8 cellular contexts compared by ENCODE assay signal in genomic region chr6:89357390-89357789, GRCh38. TPM values are rescaled to one million over a fixed set of nuclear protein-coding genes. Genes with fewer than 3 reads are reported as not detected.
A peak's percentile ranks its signal among the peaks of the same experiment; 100 is the strongest.
DNase-seq lines count a peak whose midpoint lies in the region; ATAC-seq and TF ChIP-seq lines count a peak whose summit lies in the region.

No MANE protein-coding gene starts in this region.

- H3K9me2 ChIP-seq in SU-DHL-6 (replicated peaks; ENCODE audit: insufficient read depth, low read length) = no peaks in the 10 kb centered on the region

- H3K9ac ChIP-seq in SU-DHL-6 (ENCODE audit: low read length) (peak overlapping the region; percentile 97), skeletal muscle tissue (ENCODE audit: low read depth in 1 of 3, low read length in 3 of 3) (no peak overlapping the region), trophoblast cell (ENCODE audit: low read length) (no peak overlapping the region)

- TF ChIP-seq CTCF in SU-DHL-6 (IDR thresholded peaks at IDR 0.05; ENCODE audit: insufficient read depth, low read length, poor library complexity, severe bottlenecking) = no peak

- H3K4ac ChIP-seq in trophoblast cell (ENCODE audit: low read depth, low read length) = no peak overlapping the region

- H2BK12ac ChIP-seq in trophoblast cell (ENCODE audit: low read length) = no peak overlapping the region

- POLR2A ChIA-PET in activated CD4-positive, alpha-beta T cell treated with anti-CD3 and anti-CD28 coated beads for 36 hours (lab: Charles Lee) = interaction anchor here (1.0 kb wide), 1 partner anchor 17 kb away, joined by 3 read pairs; no protein-coding TSS in a partner anchor

- H4K20me1 ChIP-seq in SU-DHL-6 (ENCODE audit: low read depth, low read length) = no peaks in the 10 kb centered on the region

- no peak overlapping the region for H2AK5ac ChIP-seq in trophoblast cell (ENCODE audit: low read length)

- H3K36me3 Mint-ChIP-seq in activated CD4-positive, alpha-beta T cell treated with anti-CD3 and anti-CD28 coated beads for 36 hours (ENCODE audit: low read depth) = no peaks in the 10 kb centered on the region

- no peak overlapping the region for H4K91ac ChIP-seq in trophoblast cell (ENCODE audit: low read depth, low read length)

- H3K9me3 ChIP-seq in SU-DHL-6 (ENCODE audit: insufficient read depth, low read length) (no peaks in the 10 kb centered on the region), skeletal muscle tissue (ENCODE audit: control insufficient read depth in 3 of 3, low read length in 3 of 3) (no peaks in the 10 kb centered on the region), trophoblast cell (ENCODE audit: insufficient read depth, low read depth, low read length) (no peaks in the 10 kb centered on the region)

- H3K4me2 ChIP-seq in SU-DHL-6 (ENCODE audit: low read depth, low read length, poor library complexity, severe bottlenecking) (peak overlapping the region; percentile 100), trophoblast cell (ENCODE audit: low read length) (no peak overlapping the region)

- no CpG with 5 or more reads among the region's 3 CpGs for WGBS in trophoblast cell (ENCODE audit: extremely low coverage, insufficient coverage, insufficient read length)

- CTCF ChIA-PET in activated CD4-positive, alpha-beta T cell treated with anti-CD3 and anti-CD28 coated beads for 36 hours (lab: Charles Lee) = interaction anchor here (0.7 to 8.2 kb wide), 5 partner anchors 10 to 375 kb away, joined by 3 to 74 read pairs (median 3); no protein-coding TSS in a partner anchor

- no peak for ATAC-seq in activated CD4-positive, alpha-beta T cell treated with anti-CD3 and anti-CD28 coated beads for 36 hours
- ATAC-seq in HG02885 (IDR thresholded peaks at IDR 0.05; ENCODE audit: poor library complexity, unreplicated experiment) = peak; percentile 51

- H2AFZ ChIP-seq in SU-DHL-6 (ENCODE audit: low read depth, low read length, severe bottlenecking) (no peak overlapping the region), trophoblast cell (ENCODE audit: insufficient read depth, low read length, poor library complexity) (no peak overlapping the region)

- peaks cover 68% of the 10 kb centered on the region for H3K4me1 Mint-ChIP-seq in activated CD4-positive, alpha-beta T cell treated with anti-CD3 and anti-CD28 coated beads for 36 hours

- H3K79me2 ChIP-seq in SU-DHL-6 (ENCODE audit: insufficient read depth, low read length) (peaks cover 20% of the 10 kb centered on the region), trophoblast cell (ENCODE audit: control insufficient read depth, insufficient read depth, low read length, poor library complexity) (peaks cover 8% of the 10 kb centered on the region)

- no peak overlapping the region for H2BK120ac ChIP-seq in trophoblast cell (ENCODE audit: insufficient read depth, low read length, poor library complexity)

- H3K18ac ChIP-seq in trophoblast cell (ENCODE audit: low read length) = no peak overlapping the region

- no peaks in the 10 kb centered on the region for H3K27me3 ChIP-seq in SU-DHL-6 (ENCODE audit: low read length)
- H3K27me3 ChIP-seq in skeletal muscle tissue (ENCODE audit: control insufficient read depth in 3 of 3, insufficient read depth in 3 of 3, low read length in 3 of 3) = no peaks in the 10 kb centered on the region
- no peaks in the 10 kb centered on the region for H3K27me3 ChIP-seq in trophoblast cell (ENCODE audit: insufficient read depth, low read length)

- H3K9me3 Mint-ChIP-seq in activated CD4-positive, alpha-beta T cell treated with anti-CD3 and anti-CD28 coated beads for 36 hours (ENCODE audit: low read depth) = no peaks in the 10 kb centered on the region

- H3K4me3 ChIP-seq in SU-DHL-6 (ENCODE audit: insufficient read depth, low read length, poor library complexity, severe bottlenecking) = peak overlapping the region; percentile 15
- H3K4me3 ChIP-seq in skeletal muscle tissue (ENCODE audit: low read length in 3 of 3) = peak overlapping the region in 2 of 3 donors; percentile 13 to 31
- H3K4me3 ChIP-seq in trophoblast cell (ENCODE audit: low read depth, low read length) = no peak overlapping the region

- H3K14ac ChIP-seq in trophoblast cell (ENCODE audit: low read length) = no peak overlapping the region

- H3K27ac ChIP-seq in SU-DHL-6 (ENCODE audit: low read depth, low read length) (peak overlapping the region; percentile 100), skeletal muscle tissue (ENCODE audit: low read depth, low read length) (no peak overlapping the region), trophoblast cell (ENCODE audit: low read depth, low read length) (no peak overlapping the region)

- no peak overlapping the region for H4K12ac ChIP-seq in trophoblast cell (ENCODE audit: low read depth, low read length)

- H3K4me1 ChIP-seq in skeletal muscle tissue (ENCODE audit: control insufficient read depth in 3 of 3, insufficient read depth in 3 of 3, low read length in 3 of 3) (no peaks in the 10 kb centered on the region), trophoblast cell (ENCODE audit: control insufficient read depth in 1 of 2, insufficient read depth in 2 of 2, low read length in 2 of 2) (peaks cover 3% of the 10 kb centered on the region in 2 experiments)

- no peak overlapping the region for H2BK5ac ChIP-seq in trophoblast cell (ENCODE audit: low read depth, low read length, poor library complexity)

- H3K36me3 ChIP-seq in SU-DHL-6 (ENCODE audit: low read length) (no peaks in the 10 kb centered on the region), skeletal muscle tissue (ENCODE audit: control insufficient read depth in 3 of 3, insufficient read depth in 3 of 3, low read length in 3 of 3) (no peaks in the 10 kb centered on the region), trophoblast cell (ENCODE audit: control insufficient read depth in 1 of 2, insufficient read depth in 2 of 2, low read length in 2 of 2) (no peaks in the 10 kb centered on the region)

- peaks cover 70% of the 10 kb centered on the region for H3F3A ChIP-seq in SU-DHL-6 (ENCODE audit: insufficient read depth)

- peaks cover 8% of the 10 kb centered on the region for H3K79me1 ChIP-seq in trophoblast cell (ENCODE audit: low read length)

- no peak for DNase-seq in activated CD4-positive, alpha-beta T cell treated with anti-CD3 and anti-CD28 coated beads for 36 hours
- no peak for DNase-seq in activated CD4-positive, alpha-beta T cell treated with anti-CD3 and anti-CD28 coated beads, Interleukin-2, amount 50 U/mL, for 4 hours
- DNase-seq in NCI-H748 (lab: John Stamatoyannopoulos, UW; ENCODE audit: unreplicated experiment) (no peak), AG08395 (ENCODE audit: low spot score) (no peak), trophoblast cell (no peak)

- no peaks in the 10 kb centered on the region for H3K27me3 Mint-ChIP-seq in activated CD4-positive, alpha-beta T cell treated with anti-CD3 and anti-CD28 coated beads for 36 hours

- intact Hi-C loops in activated CD4-positive, alpha-beta T cell treated with anti-CD3 and anti-CD28 coated beads for 36 hours (cut with DNase I, micrococcal nuclease) = loop anchor here in 1 of 2 experiments (10.0 kb wide), 1 partner anchor 717 kb away; no protein-coding TSS in a partner anchor

- peak overlapping the region; percentile 70 for H3K4me3 Mint-ChIP-seq in activated CD4-positive, alpha-beta T cell treated with anti-CD3 and anti-CD28 coated beads for 36 hours

- H4K8ac ChIP-seq in trophoblast cell (ENCODE audit: low read depth, low read length) = no peak overlapping the region

- H3K23ac ChIP-seq in trophoblast cell (ENCODE audit: low read length) = no peak overlapping the region

- peak overlapping the region; percentile 91 for H3K27ac Mint-ChIP-seq in activated CD4-positive, alpha-beta T cell treated with anti-CD3 and anti-CD28 coated beads for 36 hours

RNA-seq across cellular contexts. Expression of gene UBE2J1, which starts 4.9 kb away (rescaled TPM):
- 10 to 100 TPM; 18.7 to 21.7 TPM for total RNA-seq in activated CD4-positive, alpha-beta T cell treated with anti-CD3 and anti-CD28 coated beads for 36 hours
- total RNA-seq in skeletal muscle tissue = 28.2 TPM
- polyA plus RNA-seq in trophoblast cell (2013) = 177 and 178 TPM in 2 replicates

RNA-seq across cellular contexts. Expression of gene GABRR2, which starts 42.3 kb away (rescaled TPM):
- total RNA-seq in activated CD4-positive, alpha-beta T cell treated with anti-CD3 and anti-CD28 coated beads for 36 hours = under 1 TPM; 0.14 to 0.49 TPM
- total RNA-seq in skeletal muscle tissue = not detected
- polyA plus RNA-seq in trophoblast cell (2013) = 1.9 and 2.1 TPM in 2 replicates

RNA-seq across cellular contexts. Expression of gene RRAGD, which starts 54.7 kb away (rescaled TPM):
- 10 to 100 TPM; 19.6 to 20.1 TPM for total RNA-seq in activated CD4-positive, alpha-beta T cell treated with anti-CD3 and anti-CD28 coated beads for 36 hours
- 65.8 TPM for total RNA-seq in skeletal muscle tissue
- 0.85 and 1.0 TPM in 2 replicates for polyA plus RNA-seq in trophoblast cell (2013)
